3 cellular contexts compared by ENCODE assay signal in the genomic region with DNA sequence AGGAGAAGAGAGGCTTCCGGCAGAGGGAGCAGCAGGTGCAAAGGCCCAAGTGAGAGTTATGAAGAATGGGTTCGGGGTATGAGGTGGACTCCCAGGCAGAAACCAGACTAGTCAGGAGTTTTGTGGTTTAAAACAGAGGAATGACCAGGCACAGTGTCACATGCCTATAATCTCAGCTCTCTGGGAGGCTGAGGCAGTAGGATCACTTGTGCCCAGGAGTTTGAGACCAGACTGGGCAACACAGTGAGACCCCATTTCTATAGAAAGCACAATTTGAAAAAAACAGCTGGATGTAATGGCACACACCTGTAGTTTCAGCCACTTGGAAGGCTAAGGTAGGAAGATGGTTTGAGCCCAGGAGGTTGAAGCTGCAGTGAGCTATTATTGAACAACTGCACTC.
TF ChIP-seq lines count a peak whose summit lies in the region.

No MANE protein-coding gene starts in this region.

TF ChIP-seq in HepG2, 621 proteins besides CTCF, POLR2A, EP300 and RAD21:
- TF ChIP-seq ZNF121 (CRISPR knock-in tag; IDR thresholded peaks at IDR 0.05): 0 out of 2 replicates have a peak, but pooled peaks have one; percentile 43
- TF ChIP-seq ZNF274 (CRISPR knock-in tag; IDR thresholded peaks at IDR 0.05): no peak
- no peak for TF ChIP-seq SMARCC2 (IDR thresholded peaks at IDR 0.05)
- TF ChIP-seq ZNF20 (CRISPR knock-in tag; IDR thresholded peaks at IDR 0.05): no peak
TF ChIP-seq in HepG2: peak in this region for 1.

TF ChIP-seq in HEK293, 187 proteins besides CTCF, POLR2A, EP300 and RAD21:
- TF ChIP-seq ZNF24 (tag by site-specific recombination; IDR thresholded peaks at IDR 0.05) (no peak), ZNF121 (tag by site-specific recombination; IDR thresholded peaks at IDR 0.05) (peak; percentile 64)

TF ChIP-seq in K562, 482 proteins besides CTCF, POLR2A, EP300 and RAD21:
- TF ChIP-seq ZNF121 (CRISPR knock-in tag; conservative IDR thresholded peaks at IDR 0.05) (0 out of 2 replicates have a peak, but pooled peaks have one; percentile 8), PPARD (CRISPR knock-in tag; IDR thresholded peaks at IDR 0.05) (no peak), ZNF408 (CRISPR knock-in tag; IDR thresholded peaks at IDR 0.05; ENCODE audit: low read depth) (no peak), NEUROD1 (IDR thresholded peaks at IDR 0.05; ENCODE audit: borderline replicate concordance, low read depth, low read length, partially characterized antibody) (no peak)
TF ChIP-seq in K562: peak in this region for 1.
